In genomic region chr1:6732942-6733341, GRCh38 we compare ENCODE assay signal across 21 cellular contexts.
"Had no signal": no experiment of that assay in that cellular context is flagged by ENCODE, and none has a peak within 500 bp of the region (broad histone marks: within the 10 kb centered on the region; RNA-seq: fewer than 3 reads in every experiment).

No MANE protein-coding gene starts in this region.

- DNase-seq: MM.1S, NCI-H1092 treated with DMSO at 0.1 percent for 48 hours, NCI-H1436, NCI-H187, NCI-H2029, NCI-H2081 treated with DMSO at 0.1 percent for 48 hours, NCI-H2171, NCI-H226, NCI-H446, NCI-H510A, NCI-H524 treated with DMSO at 0.1 percent for 48 hours, NCI-H69, NCI-H774, Right ventricle myocardium superior, RPMI8226, SIG-M5, SW 1271, T-cell had no signal

- H3K36me3 ChIP-seq: SJSA1 had no signal

- H3K9me3 ChIP-seq: SJSA1 had no signal

- H3K27me3 ChIP-seq: SJSA1 had no signal

- H3K4me1 ChIP-seq: SJSA1 had no signal

- H3K4me3 ChIP-seq: SJSA1, SK-N-MC had no signal

- H3K27ac ChIP-seq: HL-60, SJSA1, SK-N-MC had no signal
